23 cellular contexts compared by ENCODE assay signal in the genomic region with DNA sequence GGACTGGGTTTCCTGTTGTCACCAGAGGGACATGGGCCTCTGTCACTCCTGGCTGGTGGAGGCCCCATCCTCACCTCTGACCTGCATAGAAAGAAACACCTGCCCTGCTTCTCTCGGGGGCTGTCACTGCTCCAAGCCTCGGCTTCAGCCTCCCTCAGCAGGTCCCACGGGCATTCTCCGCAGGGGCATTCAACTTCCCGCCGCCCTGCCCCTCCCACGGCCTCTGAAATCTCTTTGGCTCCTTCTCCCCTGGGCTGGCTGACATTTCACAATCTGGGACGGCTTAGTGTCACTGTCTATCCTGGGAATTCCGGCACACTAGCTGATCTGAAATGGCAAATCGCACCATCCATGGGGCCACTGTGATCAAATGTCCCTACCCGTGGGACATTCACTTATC.
"Had no signal": no experiment of that assay in that cellular context is flagged by ENCODE, and none has a peak within 500 bp of the region (broad histone marks: within the 10 kb centered on the region; RNA-seq: fewer than 3 reads in every experiment).

No MANE protein-coding gene starts in this region.

- H3K4me1 Mint-ChIP-seq: activated B cell treated with CpG ODN at 0.5 μM for 24 hours; activated CD4-positive, alpha-beta T cell treated with anti-CD3 and anti-CD28 coated beads for 36 hours had no signal

- H3K27me3 ChIP-seq: pancreas had no signal

- H3K27ac ChIP-seq: esophagus muscularis mucosa, foreskin keratinocyte, heart right ventricle, pancreas, spleen, tibial nerve had no signal

- H3K4me1 ChIP-seq: foreskin keratinocyte, pancreas, tibial nerve had no signal

- H3K36me3 Mint-ChIP-seq: naive thymus-derived CD4-positive, alpha-beta T cell had no signal

- ATAC-seq: activated CD4-positive, alpha-beta T cell treated with anti-CD3 and anti-CD28 coated beads for 36 hours; activated naive CD4-positive, alpha-beta T cell treated with anti-CD3 and anti-CD28 coated beads, Interleukin-2, amount 50 U/mL, for 72 hours; activated T-cell treated with anti-CD3 and anti-CD28 coated beads, Interleukin-2, amount 50 U/mL, for 72 hours; foreskin keratinocyte; naive thymus-derived CD4-positive, alpha-beta T cell; pancreas; right cardiac atrium had no signal

- H3K36me3 ChIP-seq: esophagus muscularis mucosa, heart right ventricle, pancreas, spleen, tibial nerve had no signal

- H3K9me3 Mint-ChIP-seq: activated B cell treated with CpG ODN at 0.5 μM for 24 hours; activated naive CD4-positive, alpha-beta T cell treated with anti-CD3 and anti-CD28 coated beads, Interleukin-2, amount 50 U/mL, for 72 hours; activated T-cell treated with anti-CD3 and anti-CD28 coated beads, Interleukin-2, amount 50 U/mL, for 72 hours; central memory CD8-positive, alpha-beta T cell; dendritic cell treated with granulocyte-macrophage colony-stimulating factor and Interleukin-4, amounts not matched to agents 40 ng/mL and 50 ng/mL, for 4 days; endodermal cell; neural crest cell; T-helper 2 cell treated with Interferon-gamma antibody and Interleukin-4, amounts not matched to agents 5 μg/mL and 100 μg/mL, for 36 hours had no signal

- H3K9me3 ChIP-seq: esophagus muscularis mucosa, heart right ventricle, pancreas, spleen, tibial nerve had no signal

- FAIRE-seq: bronchial epithelial cell, pancreas had no signal

- DNase-seq: activated B cell treated with CpG ODN at 0.5 μM for 24 hours; activated CD4-positive, alpha-beta T cell treated with anti-CD3 and anti-CD28 coated beads for 36 hours; activated CD4-positive, alpha-beta T cell treated with anti-CD3 and anti-CD28 coated beads, Interleukin-2, amount 50 U/mL, for 4 hours; activated naive CD4-positive, alpha-beta T cell; activated T-cell treated with anti-CD3 and anti-CD28 coated beads for 4 hours; activated T-cell treated with anti-CD3 and anti-CD28 coated beads, Interleukin-2, amount 50 U/mL, for 72 hours; endodermal cell; foreskin keratinocyte; heart right ventricle; midbrain; naive thymus-derived CD4-positive, alpha-beta T cell; pancreas; right cardiac atrium; spleen; stimulated activated naive CD4-positive, alpha-beta T cell treated with Interleukin-2 at 50 U/mL for 16 hours had no signal

- H3K4me3 ChIP-seq: esophagus muscularis mucosa, heart right ventricle, pancreas, spleen, tibial nerve had no signal

- H3K4me3 Mint-ChIP-seq: activated B cell treated with CpG ODN at 0.5 μM for 24 hours; activated CD4-positive, alpha-beta T cell treated with anti-CD3 and anti-CD28 coated beads for 36 hours; activated T-cell treated with anti-CD3 and anti-CD28 coated beads, Interleukin-2, amount 50 U/mL, for 72 hours; central memory CD8-positive, alpha-beta T cell; dendritic cell treated with granulocyte-macrophage colony-stimulating factor and Interleukin-4, amounts not matched to agents 40 ng/mL and 50 ng/mL, for 4 days; endodermal cell; naive thymus-derived CD4-positive, alpha-beta T cell; T-helper 2 cell treated with Interferon-gamma antibody and Interleukin-4, amounts not matched to agents 5 μg/mL and 100 μg/mL, for 36 hours had no signal

- H3K27ac Mint-ChIP-seq: activated B cell treated with CpG ODN at 0.5 μM for 24 hours; activated CD4-positive, alpha-beta T cell treated with anti-CD3 and anti-CD28 coated beads for 36 hours; activated naive CD4-positive, alpha-beta T cell treated with anti-CD3 and anti-CD28 coated beads, Interleukin-2, amount 50 U/mL, for 72 hours; activated T-cell treated with anti-CD3 and anti-CD28 coated beads, Interleukin-2, amount 50 U/mL, for 72 hours; dendritic cell treated with granulocyte-macrophage colony-stimulating factor and Interleukin-4, amounts not matched to agents 40 ng/mL and 50 ng/mL, for 4 days; endodermal cell; naive thymus-derived CD4-positive, alpha-beta T cell; T-helper 2 cell treated with Interferon-gamma antibody and Interleukin-4, amounts not matched to agents 5 μg/mL and 100 μg/mL, for 36 hours had no signal
